ENCODE assay signal across 19 cellular contexts in genomic region chr16:21088143-21088542, GRCh38.
"Had no signal": no experiment of that assay in that cellular context is flagged by ENCODE, and none has a peak within 500 bp of the region (broad histone marks: within the 10 kb centered on the region; RNA-seq: fewer than 3 reads in every experiment).

No MANE protein-coding gene starts in this region.

- H3K4me3 ChIP-seq: coronary artery, gastrocnemius medialis, pancreas, right lobe of liver, suprapubic skin, transverse colon, vagina had no signal

- H3K27me3 ChIP-seq: gastrocnemius medialis, pancreas, right lobe of liver, suprapubic skin, vagina had no signal

- H3K27ac Mint-ChIP-seq: naive thymus-derived CD8-positive, alpha-beta T cell; stimulated activated naive B cell treated with anti-CD40 and anti-IgM and Interleukin-4, amounts not matched to agents 10 μg/mL and 1 μg/mL and 100 μg/mL, for 72 hours; stimulated activated naive CD8-positive, alpha-beta T cell treated with anti-CD3 and anti-CD28 coated beads, Interleukin-15, Interleukin-2, amounts not matched to agents 100 ng/mL and 50 ng/mL, for 24 hours had no signal

- H3K9me3 Mint-ChIP-seq: stimulated activated naive CD8-positive, alpha-beta T cell treated with anti-CD3 and anti-CD28 coated beads, Interleukin-15, Interleukin-2, amounts not matched to agents 100 ng/mL and 50 ng/mL, for 24 hours had no signal

- DNase-seq: dermis blood vessel endothelial cell; effector memory CD4-positive, alpha-beta T cell; erythroblast; gastrocnemius medialis; head of caudate nucleus; kidney; naive thymus-derived CD8-positive, alpha-beta T cell; pancreas; right lobe of liver; small intestine; stimulated activated CD4-positive, alpha-beta T cell treated with anti-CD3 and anti-CD28 coated beads, Interleukin-15, amount 100 ng/mL, for 24 hours; stimulated activated CD4-positive, alpha-beta T cell treated with anti-CD3 and anti-CD28 coated beads, Interleukin-2, amount 100 ng/mL, for 48 hours; stimulated activated naive B cell treated with anti-CD40 and anti-IgM and Interleukin-4, amounts not matched to agents 10 μg/mL and 1 μg/mL and 100 μg/mL, for 72 hours; transverse colon had no signal

- H3K4me1 ChIP-seq: gastrocnemius medialis, pancreas, right lobe of liver, suprapubic skin, transverse colon, vagina had no signal

- H3K27ac ChIP-seq: coronary artery, gastrocnemius medialis, pancreas, right lobe of liver, suprapubic skin, transverse colon, vagina had no signal

- H3K36me3 ChIP-seq: gastrocnemius medialis, pancreas, right lobe of liver, suprapubic skin, transverse colon, vagina had no signal

- H3K4me3 Mint-ChIP-seq: naive thymus-derived CD8-positive, alpha-beta T cell; stimulated activated naive B cell treated with anti-CD40 and anti-IgM and Interleukin-4, amounts not matched to agents 10 μg/mL and 1 μg/mL and 100 μg/mL, for 72 hours; stimulated activated naive CD8-positive, alpha-beta T cell treated with anti-CD3 and anti-CD28 coated beads, Interleukin-15, Interleukin-2, amounts not matched to agents 100 ng/mL and 50 ng/mL, for 24 hours had no signal

- H3K9me3 ChIP-seq: gastrocnemius medialis, pancreas, right lobe of liver, suprapubic skin, transverse colon, vagina had no signal

- ATAC-seq: gastrocnemius medialis; left lobe of liver; naive thymus-derived CD8-positive, alpha-beta T cell; pancreas; right lobe of liver; stimulated activated naive B cell treated with anti-CD40 and anti-IgM and Interleukin-4, amounts not matched to agents 10 μg/mL and 1 μg/mL and 100 μg/mL, for 72 hours had no signal

- H3K36me3 Mint-ChIP-seq: stimulated activated naive B cell treated with anti-CD40 and anti-IgM and Interleukin-4, amounts not matched to agents 10 μg/mL and 1 μg/mL and 100 μg/mL, for 72 hours had no signal

- H3K4me1 Mint-ChIP-seq: naive thymus-derived CD8-positive, alpha-beta T cell had no signal
